22 cellular contexts compared by ENCODE assay signal in the genomic region with DNA sequence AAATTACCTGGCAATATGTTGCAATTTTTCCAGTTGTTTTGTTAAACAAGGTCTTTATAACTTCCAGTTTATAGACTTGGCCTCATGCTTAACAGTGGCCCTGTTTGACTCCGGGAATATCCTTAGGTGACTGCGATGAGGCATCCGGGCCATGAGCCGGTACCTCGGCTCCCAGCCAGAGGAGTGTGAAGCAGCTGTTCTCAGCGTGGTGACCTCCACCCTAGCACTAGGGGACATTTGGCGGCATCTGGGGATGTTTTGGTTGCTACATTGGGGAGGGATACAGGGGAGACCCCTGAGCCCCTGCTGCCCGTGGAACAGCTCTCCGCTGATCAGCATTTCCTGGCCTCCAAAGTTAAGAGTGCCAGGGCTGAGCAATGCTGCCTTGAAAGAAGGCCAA.
DNase-seq lines count a peak whose midpoint lies in the region; ATAC-seq and TF ChIP-seq lines count a peak whose summit lies in the region.
"Had no signal": no experiment of that assay in that cellular context is flagged by ENCODE, and none has a peak within 500 bp of the region (broad histone marks: within the 10 kb centered on the region; RNA-seq: fewer than 3 reads in every experiment).

No MANE protein-coding gene starts in this region.

- TF ChIP-seq CTCF in WERI-Rb-1 (IDR thresholded peaks at IDR 0.05; ENCODE audit: low read depth, low read length), result no peak

- no peak overlapping the region for H3K27ac ChIP-seq in right cardiac atrium (ENCODE audit: low read length)
- H3K27ac ChIP-seq in WERI-Rb-1, result 0 out of 2 replicates have a peak overlapping the region, but pooled peaks have one; percentile 7
- H3K27ac ChIP-seq in neuronal stem cell (replicated peaks; ENCODE audit: low read length), result no peak overlapping the region
- H3K27ac ChIP-seq: BLaER1 had no signal

- no peak overlapping the region for H2BK15ac ChIP-seq in neuronal stem cell (ENCODE audit: low read length)

- no peak overlapping the region for H2AFZ ChIP-seq in neuronal stem cell (ENCODE audit: low read length)

- no peak overlapping the region for H4K8ac ChIP-seq in neuronal stem cell (ENCODE audit: low read depth, low read length)

- H3K4me2 ChIP-seq in neuronal stem cell (ENCODE audit: insufficient read depth, low read length, poor library complexity, severe bottlenecking), result no peak overlapping the region
- H3K4me2 ChIP-seq: BLaER1 had no signal

- intact Hi-C loops in Right ventricle myocardium superior (cut with DNase I), result no loop called here
- intact Hi-C loops in cardiac septum (cut with DNase I), result no loop called here
- intact Hi-C loops in left ventricle myocardium superior (cut with micrococcal nuclease), result no loop called here
- intact Hi-C loops in right cardiac atrium (cut with DNase I), result no loop called here

- peak overlapping the region; percentile 18 for H3K23ac ChIP-seq in neuronal stem cell (ENCODE audit: low read depth, low read length, poor library complexity)

- peaks cover 6% of the 10 kb centered on the region for H3K9me3 ChIP-seq in right cardiac atrium (ENCODE audit: control insufficient read depth, low read length)
- H3K9me3 ChIP-seq in WERI-Rb-1 (ENCODE audit: severe bottlenecking), result peaks cover 11% of the 10 kb centered on the region
- H3K9me3 ChIP-seq in neuronal stem cell (replicated peaks in 1 of 2; ENCODE audit: control insufficient read depth in 2 of 2, insufficient read depth in 1 of 2, low read depth in 1 of 2, low read length in 2 of 2), result peaks cover 5 to 6% of the 10 kb centered on the region in 2 donors
- H3K9me3 ChIP-seq: BE2C had no signal

- no peak overlapping the region for H2BK5ac ChIP-seq in neuronal stem cell (ENCODE audit: low read length)

- no peaks in the 10 kb centered on the region for H3K79me1 ChIP-seq in neuronal stem cell (ENCODE audit: low read depth, low read length)

- peak; percentile 54 for DNase-seq in Right ventricle myocardium superior
- no peak for DNase-seq in cardiac septum (ENCODE audit: low spot score)
- DNase-seq in left ventricle myocardium superior, result peak; percentile 59
- no peak for DNase-seq in right cardiac atrium
- peak; percentile 37 for DNase-seq in WERI-Rb-1
- DNase-seq in neuronal stem cell (ENCODE audit: low spot score), result no peak
- DNase-seq in HPDE6-E6E7 (ENCODE audit: extremely low spot score), result no peak
- DNase-seq in kidney tubule cell (ENCODE audit: low spot score), result no peak
- DNase-seq: 8988T; ACHN; BE2C; C1 segment of cervical spinal cord; Calu3; CD4-positive, alpha-beta memory T cell; CD4-positive, CD25-positive, alpha-beta regulatory T cell; CD8-positive, alpha-beta memory T cell; COR-L47; DMS79 treated with DMSO at 0.1 percent for 48 hours; EL; GDM1 had no signal

- H2AK5ac ChIP-seq in neuronal stem cell (ENCODE audit: low read depth, low read length), result no peak overlapping the region

- 91% methylated on average over 9 of the region's 9 CpGs for WGBS in right cardiac atrium
- WGBS in neuronal stem cell (ENCODE audit: extremely low coverage in 2 of 2, insufficient read length in 2 of 2, insufficient replicate concordance in 1 of 2), 2 donors, result no CpG with 5 or more reads among the region's 9 CpGs

- no peak overlapping the region for H3K9ac ChIP-seq in neuronal stem cell (ENCODE audit: low read depth, low read length, poor library complexity)
- H3K9ac ChIP-seq: BLaER1 had no signal

- peak overlapping the region; percentile 35 for H3K18ac ChIP-seq in neuronal stem cell (ENCODE audit: low read length)

- H3K36me3 ChIP-seq in WERI-Rb-1 (no peaks in the 10 kb centered on the region), neuronal stem cell (replicated peaks in 1 of 2; ENCODE audit: control insufficient read depth in 2 of 2, insufficient read depth in 2 of 2, low read length in 2 of 2) (no peaks in the 10 kb centered on the region)
- H3K36me3 ChIP-seq: BE2C, BLaER1 had no signal

- no peak overlapping the region for H3K4ac ChIP-seq in neuronal stem cell (ENCODE audit: low read length)

- H2BK12ac ChIP-seq in neuronal stem cell (ENCODE audit: low read length), result no peak overlapping the region

- H3K4me3 ChIP-seq in right cardiac atrium (ENCODE audit: low read length) (no peak overlapping the region), WERI-Rb-1 (ENCODE audit: low read depth, low read length) (no peak overlapping the region), neuronal stem cell (ENCODE audit: low read length in 2 of 2) (no peak overlapping the region)
- H3K4me3 ChIP-seq: BLaER1, GM12878 had no signal

- H2BK120ac ChIP-seq in neuronal stem cell (ENCODE audit: low read depth, low read length), result no peak overlapping the region

- ATAC-seq in Right ventricle myocardium superior (ENCODE audit: poor library complexity) (peak; percentile 82), left ventricle myocardium superior (peak; percentile 91), right cardiac atrium (no peak)
- ATAC-seq: GM12878 had no signal

- H4K91ac ChIP-seq in neuronal stem cell (ENCODE audit: low read depth, low read length, poor library complexity), result no peak overlapping the region

- H3K14ac ChIP-seq in neuronal stem cell (ENCODE audit: low read length), result no peak overlapping the region

- no peaks in the 10 kb centered on the region for H3K27me3 ChIP-seq in right cardiac atrium (ENCODE audit: control insufficient read depth, insufficient read depth)
- no peaks in the 10 kb centered on the region for H3K27me3 ChIP-seq in WERI-Rb-1 (ENCODE audit: insufficient read depth, low read depth, severe bottlenecking)
- H3K27me3 ChIP-seq in neuronal stem cell (ENCODE audit: control insufficient read depth in 3 of 3, insufficient read depth in 3 of 3, low read depth in 1 of 3, low read length in 3 of 3), result no peaks in the 10 kb centered on the region
- H3K27me3 ChIP-seq: BE2C, BLaER1 had no signal

- H3K4me1 ChIP-seq in right cardiac atrium (ENCODE audit: control insufficient read depth, insufficient read depth, low read length), result no peaks in the 10 kb centered on the region
- peaks cover 0 to 1% of the 10 kb centered on the region in 2 donors for H3K4me1 ChIP-seq in neuronal stem cell (ENCODE audit: control insufficient read depth in 2 of 2, insufficient read depth in 1 of 2, low read depth in 1 of 2, low read length in 2 of 2)
- H3K4me1 ChIP-seq: BE2C, BLaER1 had no signal

Comparison
In these comparisons a context has a peak if more than half of its experiments do, and no peak if none do; other contexts are left out.
1. ATAC-seq: peak in Right ventricle myocardium superior (single experiment) and left ventricle myocardium superior (single experiment); none in right cardiac atrium (0 of 2).
2. DNase-seq: peak in Right ventricle myocardium superior (single experiment), left ventricle myocardium superior (single experiment) and WERI-Rb-1 (single experiment); none in cardiac septum (single experiment), right cardiac atrium (0 of 3), neuronal stem cell (single experiment), HPDE6-E6E7 (single experiment) and kidney tubule cell (single experiment).